Comparison of ENCODE assay signal across 24 cellular contexts in the genomic region with DNA sequence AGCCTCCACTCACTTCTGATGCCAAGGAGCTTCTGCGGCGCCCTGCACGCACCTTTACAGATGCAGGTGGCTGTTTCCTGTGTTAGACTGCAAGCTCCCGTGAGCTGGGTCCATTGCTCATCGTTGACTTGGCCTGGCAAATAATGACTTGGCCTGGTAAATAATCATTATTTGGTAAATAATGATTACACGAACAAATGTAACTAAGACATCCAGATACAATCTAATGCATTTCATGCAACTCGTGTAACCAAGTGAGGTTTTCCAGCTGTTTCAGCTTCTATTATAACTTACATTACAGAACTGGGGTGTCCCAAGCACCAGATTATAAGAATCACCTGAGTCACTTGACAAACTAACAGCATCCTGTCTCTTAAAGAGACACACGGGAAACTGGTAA.
"Had no signal": no experiment of that assay in that cellular context is flagged by ENCODE, and none has a peak within 500 bp of the region (broad histone marks: within the 10 kb centered on the region; RNA-seq: fewer than 3 reads in every experiment).

No MANE protein-coding gene starts in this region.

- H3K9me3 Mint-ChIP-seq: naive thymus-derived CD8-positive, alpha-beta T cell; stimulated activated memory B cell treated with anti-CD40 and anti-IgM and Interleukin-4, amounts not matched to agents 10 μg/mL and 1 μg/mL and 100 μg/mL, for 72 hours had no signal

- H3K36me3 Mint-ChIP-seq: naive thymus-derived CD8-positive, alpha-beta T cell; stimulated activated memory B cell treated with anti-CD40 and anti-IgM and Interleukin-4, amounts not matched to agents 10 μg/mL and 1 μg/mL and 100 μg/mL, for 72 hours had no signal

- DNase-seq: hippocampal formation; kidney glomerular epithelial cell; left colon; left lung; lower lobe of right lung; mammary epithelial cell; mesenchymal stem cell; naive thymus-derived CD8-positive, alpha-beta T cell; nucleus accumbens; pancreas; retina; right cardiac atrium; stimulated activated CD4-positive, alpha-beta T cell treated with anti-CD3 and anti-CD28 coated beads, Interleukin-4, amount 100 ng/mL, for 24 hours; stimulated activated naive CD4-positive, alpha-beta T cell treated with Interleukin-2 at 50 U/mL for 16 hours; stimulated activated naive CD8-positive, alpha-beta T cell treated with anti-CD3 and anti-CD28 coated beads, Interleukin-15, amount 100 ng/mL, for 72 hours; testis; thyroid gland; transverse colon; upper lobe of left lung had no signal

- H3K4me3 Mint-ChIP-seq: naive thymus-derived CD8-positive, alpha-beta T cell; stimulated activated memory B cell treated with anti-CD40 and anti-IgM and Interleukin-4, amounts not matched to agents 10 μg/mL and 1 μg/mL and 100 μg/mL, for 72 hours; stimulated activated naive CD8-positive, alpha-beta T cell treated with anti-CD3 and anti-CD28 coated beads, Interleukin-15, amount 100 ng/mL, for 72 hours had no signal

- H3K9me3 ChIP-seq: left lung, lower lobe of right lung, pancreas, prostate gland, testis, thyroid gland, transverse colon, upper lobe of left lung, vagina had no signal

- H3K27ac Mint-ChIP-seq: stimulated activated memory B cell treated with anti-CD40 and anti-IgM and Interleukin-4, amounts not matched to agents 10 μg/mL and 1 μg/mL and 100 μg/mL, for 72 hours had no signal

- H3K27ac ChIP-seq: left lung, lower lobe of right lung, pancreas, prostate gland, skin epidermis, testis, thyroid gland, transverse colon, upper lobe of left lung, vagina had no signal

- H3K27me3 Mint-ChIP-seq: naive thymus-derived CD8-positive, alpha-beta T cell; stimulated activated memory B cell treated with anti-CD40 and anti-IgM and Interleukin-4, amounts not matched to agents 10 μg/mL and 1 μg/mL and 100 μg/mL, for 72 hours; stimulated activated naive CD8-positive, alpha-beta T cell treated with anti-CD3 and anti-CD28 coated beads, Interleukin-15, amount 100 ng/mL, for 72 hours had no signal

- H3K36me3 ChIP-seq: left lung, lower lobe of right lung, pancreas, prostate gland, thyroid gland, transverse colon, upper lobe of left lung, vagina had no signal

- ATAC-seq: left colon; left lung; lower lobe of right lung; naive thymus-derived CD8-positive, alpha-beta T cell; pancreas; right cardiac atrium; sciatic nerve; stimulated activated memory B cell treated with anti-CD40 and anti-IgM and Interleukin-4, amounts not matched to agents 10 μg/mL and 1 μg/mL and 100 μg/mL, for 72 hours; stimulated activated naive CD8-positive, alpha-beta T cell treated with anti-CD3 and anti-CD28 coated beads, Interleukin-15, amount 100 ng/mL, for 72 hours had no signal

- H3K4me1 ChIP-seq: prostate gland, vagina had no signal

- H3K4me3 ChIP-seq: left lung, lower lobe of right lung, pancreas, prostate gland, skin epidermis, testis, thyroid gland, transverse colon, upper lobe of left lung, vagina had no signal

- H3K27me3 ChIP-seq: left lung, pancreas, testis, thyroid gland, transverse colon, upper lobe of left lung, vagina had no signal
